Comparison of ENCODE assay signal across 8 cellular contexts in genomic region chr7:158809596-158809995, GRCh38. TPM values are rescaled to one million over a fixed set of nuclear protein-coding genes. Genes with fewer than 3 reads are reported as not detected.
A peak's percentile ranks its signal among the peaks of the same experiment; 100 is the strongest.
DNase-seq lines count a peak whose midpoint lies in the region; ATAC-seq and TF ChIP-seq lines count a peak whose summit lies in the region.

No MANE protein-coding gene starts in this region.

- TF ChIP-seq EP300 in gastroesophageal sphincter (IDR thresholded peaks at IDR 0.05): no peak

- no peak overlapping the region for H4K8ac ChIP-seq in trophoblast cell (ENCODE audit: low read depth, low read length)

- no peak overlapping the region for H2AFZ ChIP-seq in Karpas-422 (ENCODE audit: low read length)
- H2AFZ ChIP-seq in trophoblast cell (ENCODE audit: insufficient read depth, low read length, poor library complexity): no peak overlapping the region

- no peak for TF ChIP-seq POLR2A in gastroesophageal sphincter (IDR thresholded peaks at IDR 0.05)

- H3K4ac ChIP-seq in trophoblast cell (ENCODE audit: low read depth, low read length): no peak overlapping the region

- H3K23ac ChIP-seq in trophoblast cell (ENCODE audit: low read length): no peak overlapping the region

- no peaks in the 10 kb centered on the region for H3K9me2 ChIP-seq in Karpas-422 (replicated peaks; ENCODE audit: insufficient read depth, low read length)

- no peak for TF ChIP-seq CTCF in gastroesophageal sphincter (IDR thresholded peaks at IDR 0.05)

- DNase-seq in Karpas-422 (peak; percentile 77), trophoblast cell (no peak), glomerular visceral epithelial cell (ENCODE audit: extremely low spot score) (no peak), NCI-H748 treated with DMSO at 0.1 percent for 48 hours (lab: John Stamatoyannopoulos, UW) (no peak)
- no peak for DNase-seq in activated CD8-positive, alpha-beta memory T cell treated with anti-CD3 and anti-CD28 coated beads, Interleukin-2, amount 50 U/mL, for 48 hours

- H3K79me1 ChIP-seq in trophoblast cell (ENCODE audit: low read length): peaks cover 10% of the 10 kb centered on the region

- H3K79me2 ChIP-seq in Karpas-422 (ENCODE audit: low read length) (peaks cover 96% of the 10 kb centered on the region), trophoblast cell (ENCODE audit: control insufficient read depth, insufficient read depth, low read length, poor library complexity) (peaks cover 17% of the 10 kb centered on the region)

- no peak overlapping the region for H2BK120ac ChIP-seq in trophoblast cell (ENCODE audit: insufficient read depth, low read length, poor library complexity)

- no peak overlapping the region for H4K12ac ChIP-seq in trophoblast cell (ENCODE audit: low read depth, low read length)

- H3K18ac ChIP-seq in trophoblast cell (ENCODE audit: low read length): no peak overlapping the region

- H3K4me2 ChIP-seq in Karpas-422 (ENCODE audit: low read depth, low read length, poor library complexity, severe bottlenecking): peak overlapping the region; percentile 29
- no peak overlapping the region for H3K4me2 ChIP-seq in trophoblast cell (ENCODE audit: low read length)

- H2BK5ac ChIP-seq in trophoblast cell (ENCODE audit: low read depth, low read length, poor library complexity): no peak overlapping the region

- H4K91ac ChIP-seq in trophoblast cell (ENCODE audit: low read depth, low read length): no peak overlapping the region

- H3K4me1 ChIP-seq in Karpas-422 (ENCODE audit: low read length) (peaks cover 39% of the 10 kb centered on the region), gastroesophageal sphincter (peaks cover 12 to 89% (median 16%) of the 10 kb centered on the region in 3 donors), trophoblast cell (ENCODE audit: control insufficient read depth in 1 of 2, insufficient read depth in 2 of 2, low read length in 2 of 2) (peaks cover 12 to 16% of the 10 kb centered on the region in 2 experiments)

- H3K27ac ChIP-seq in Karpas-422 (ENCODE audit: low read length) (peak overlapping the region; percentile 20; the same call in 1 of the 2 replicates), gastroesophageal sphincter (peak overlapping the region; percentile 6 to 98 (median 83)), trophoblast cell (ENCODE audit: low read depth, low read length) (no peak overlapping the region)

- H3K14ac ChIP-seq in trophoblast cell (ENCODE audit: low read length): no peak overlapping the region

- peaks cover 30% of the 10 kb centered on the region for H3K36me3 ChIP-seq in Karpas-422 (ENCODE audit: insufficient read depth, low read length)
- peaks cover 0 to 14% of the 10 kb centered on the region in 2 donors for H3K36me3 ChIP-seq in gastroesophageal sphincter
- H3K36me3 ChIP-seq in trophoblast cell (ENCODE audit: control insufficient read depth in 1 of 2, insufficient read depth in 2 of 2, low read length in 2 of 2): peaks cover 6 to 8% of the 10 kb centered on the region in 2 experiments

- H3K9ac ChIP-seq in Karpas-422 (ENCODE audit: low read length) (no peak overlapping the region), trophoblast cell (ENCODE audit: low read length) (no peak overlapping the region)

- H4K20me1 ChIP-seq in Karpas-422 (ENCODE audit: insufficient read depth, low read depth, low read length): peaks cover 5% of the 10 kb centered on the region

- 14 to 33% methylated on average over 1 of the region's 1 CpG for WGBS in gastroesophageal sphincter (ENCODE audit: low coverage in 1 of 2), 2 donors
- WGBS in trophoblast cell (ENCODE audit: extremely low coverage, insufficient coverage, insufficient read length): no CpG with 5 or more reads among the region's 1 CpG

- H2BK12ac ChIP-seq in trophoblast cell (ENCODE audit: low read length): no peak overlapping the region

- no peak overlapping the region for H2AK5ac ChIP-seq in trophoblast cell (ENCODE audit: low read length)

- H3K27me3 ChIP-seq in Karpas-422 (ENCODE audit: low read length) (no peaks in the 10 kb centered on the region), gastroesophageal sphincter (no peaks in the 10 kb centered on the region), trophoblast cell (ENCODE audit: insufficient read depth, low read length) (no peaks in the 10 kb centered on the region)

- H3K9me3 ChIP-seq in Karpas-422 (ENCODE audit: low read length) (no peaks in the 10 kb centered on the region), gastroesophageal sphincter (no peaks in the 10 kb centered on the region), trophoblast cell (ENCODE audit: insufficient read depth, low read depth, low read length) (peaks cover 1% of the 10 kb centered on the region)

- ATAC-seq in GM18508 (IDR thresholded peaks at IDR 0.05; ENCODE audit: insufficient read depth, unreplicated experiment) (peak; percentile 81), GM21529 (IDR thresholded peaks at IDR 0.05; ENCODE audit: unreplicated experiment) (peak; percentile 96), gastroesophageal sphincter (no peak)

- H3K4me3 ChIP-seq in Karpas-422 (ENCODE audit: low read length) (no peak overlapping the region), gastroesophageal sphincter (no peak overlapping the region), trophoblast cell (ENCODE audit: low read depth, low read length) (no peak overlapping the region)

RNA-seq across cellular contexts. Expression of gene ESYT2, which starts 19.7 kb away (rescaled TPM):
- total RNA-seq in Karpas-422 (2014; rRNA removed; shearing (Covaris generic); ENCODE audit: low replicate concordance): 216 and 242 TPM in 2 replicates
- total RNA-seq in gastroesophageal sphincter: 100 to 1,000 TPM; 209 to 286 (median 230) TPM
- polyA plus RNA-seq in trophoblast cell (2013): 58.7 and 59.5 TPM in 2 replicates

RNA-seq across cellular contexts. Expression of gene DYNC2I1, which starts 46.8 kb away (rescaled TPM):
- total RNA-seq in Karpas-422 (2014; rRNA removed; shearing (Covaris generic); ENCODE audit: low replicate concordance): 15.9 and 40.0 TPM in 2 replicates
- 10 to 100 TPM; 11.6 to 36.9 (median 23.4) TPM for total RNA-seq in gastroesophageal sphincter
- polyA plus RNA-seq in trophoblast cell (2013): 7.6 and 7.8 TPM in 2 replicates
